10 cellular contexts compared by ENCODE assay signal in genomic region chr14:68364823-68365222, GRCh38.
DNase-seq lines count a peak whose midpoint lies in the region; ATAC-seq, FAIRE-seq and TF ChIP-seq lines count a peak whose summit lies in the region.
"Had no signal": no experiment of that assay in that cellular context is flagged by ENCODE, and none has a peak within 500 bp of the region (broad histone marks: within the 10 kb centered on the region; RNA-seq: fewer than 3 reads in every experiment).

No MANE protein-coding gene starts in this region.

- H3K4me3 ChIP-seq in BLaER1 (no peak overlapping the region), SJCRH30 (no peak overlapping the region), pancreas (no peak overlapping the region)

- H4K20me1 ChIP-seq in BLaER1, result no peaks in the 10 kb centered on the region

- peaks cover 20% of the 10 kb centered on the region for H3K4me1 Mint-ChIP-seq in glutamatergic neuron (ENCODE audit: low read depth, unreplicated experiment)
- H3K4me1 Mint-ChIP-seq in activated CD4-positive, alpha-beta T cell treated with anti-CD3 and anti-CD28 coated beads, Interleukin-2, amount 10 ng/mL, durations not matched to agents 24 days and 14 days, result peaks cover 25% of the 10 kb centered on the region

- H3K27ac ChIP-seq in BLaER1 (peak overlapping the region; percentile 80), SJCRH30 (peak overlapping the region; percentile 47), pancreas (peak overlapping the region; percentile 7 to 61 (median 48))

- H3K36me3 Mint-ChIP-seq in glutamatergic neuron (ENCODE audit: unreplicated experiment), result no peaks in the 10 kb centered on the region
- H3K36me3 Mint-ChIP-seq in activated CD4-positive, alpha-beta T cell treated with anti-CD3 and anti-CD28 coated beads, Interleukin-2, amount 10 ng/mL, durations not matched to agents 24 days and 14 days (ENCODE audit: low read depth), result no peaks in the 10 kb centered on the region
- H3K36me3 Mint-ChIP-seq: activated CD4-positive, alpha-beta memory T cell treated with anti-CD3 and anti-CD28 coated beads for 36 hours had no signal

- DNase-seq in SJCRH30 (peak; percentile 25 to 26), glutamatergic neuron (no peak), pancreas (no peak), T-helper 1 cell (no peak), AG08395 (ENCODE audit: low spot score) (no peak)
- DNase-seq in activated CD4-positive, alpha-beta T cell treated with anti-CD3 and anti-CD28 coated beads, Interleukin-2, amount 10 ng/mL, durations not matched to agents 24 days and 14 days, result no peak
- DNase-seq: activated CD4-positive, alpha-beta memory T cell treated with anti-CD3 and anti-CD28 coated beads for 36 hours; KG1 had no signal

- TF ChIP-seq CTCF in glutamatergic neuron (IDR thresholded peaks at IDR 0.05; ENCODE audit: partially characterized antibody, unreplicated experiment), result no peak
- TF ChIP-seq CTCF in pancreas (IDR thresholded peaks at IDR 0.05), result no peak

- intact Hi-C loops in pancreas (cut with DNase I), result no loop called here
- intact Hi-C loops in activated CD4-positive, alpha-beta T cell treated with anti-CD3 and anti-CD28 coated beads, Interleukin-2, amount 10 ng/mL, durations not matched to agents 24 days and 14 days (cut with micrococcal nuclease), result loop anchor here (5.0 kb wide), 1 partner anchor 417 kb away; no protein-coding TSS in a partner anchor

- H3K9me3 Mint-ChIP-seq in glutamatergic neuron (ENCODE audit: unreplicated experiment), result peaks cover 4% of the 10 kb centered on the region
- H3K9me3 Mint-ChIP-seq in activated CD4-positive, alpha-beta T cell treated with anti-CD3 and anti-CD28 coated beads, Interleukin-2, amount 10 ng/mL, durations not matched to agents 24 days and 14 days, result no peaks in the 10 kb centered on the region
- H3K9me3 Mint-ChIP-seq: activated CD4-positive, alpha-beta memory T cell treated with anti-CD3 and anti-CD28 coated beads for 36 hours had no signal

- H3K9ac ChIP-seq in BLaER1, result peak overlapping the region; percentile 26; the same call in 1 of the 2 replicates

- no peaks in the 10 kb centered on the region for H3K27me3 ChIP-seq in BLaER1
- H3K27me3 ChIP-seq in SJCRH30, result no peaks in the 10 kb centered on the region
- H3K27me3 ChIP-seq in pancreas, result no peaks in the 10 kb centered on the region

- ATAC-seq in pancreas (peak in 1 of 4 donors; percentile 32), HG03457 (IDR thresholded peaks at IDR 0.05; ENCODE audit: unreplicated experiment) (no peak)

- H3K4me2 ChIP-seq in BLaER1, result peak overlapping the region; percentile 46

- H3K4me1 ChIP-seq in BLaER1 (peaks cover 89% of the 10 kb centered on the region), SJCRH30 (peaks cover 36% of the 10 kb centered on the region), pancreas (peaks cover 10 to 33% (median 20%) of the 10 kb centered on the region in 3 donors)

- H3K4me3 Mint-ChIP-seq in glutamatergic neuron (ENCODE audit: unreplicated experiment), result peak overlapping the region; percentile 78
- H3K4me3 Mint-ChIP-seq in activated CD4-positive, alpha-beta T cell treated with anti-CD3 and anti-CD28 coated beads, Interleukin-2, amount 10 ng/mL, durations not matched to agents 24 days and 14 days, result no peak overlapping the region
- H3K4me3 Mint-ChIP-seq: activated CD4-positive, alpha-beta memory T cell treated with anti-CD3 and anti-CD28 coated beads for 36 hours had no signal

- H3K9me3 ChIP-seq in BLaER1 (peaks cover 11% of the 10 kb centered on the region), SJCRH30 (replicated peaks) (no peaks in the 10 kb centered on the region), pancreas (no peaks in the 10 kb centered on the region)

- peak overlapping the region; percentile 69 for H3K27ac Mint-ChIP-seq in glutamatergic neuron (ENCODE audit: unreplicated experiment)
- no peak overlapping the region for H3K27ac Mint-ChIP-seq in activated CD4-positive, alpha-beta T cell treated with anti-CD3 and anti-CD28 coated beads, Interleukin-2, amount 10 ng/mL, durations not matched to agents 24 days and 14 days
- H3K27ac Mint-ChIP-seq: activated CD4-positive, alpha-beta memory T cell treated with anti-CD3 and anti-CD28 coated beads for 36 hours had no signal

- no peaks in the 10 kb centered on the region for H3K36me3 ChIP-seq in BLaER1
- no peaks in the 10 kb centered on the region for H3K36me3 ChIP-seq in SJCRH30
- H3K36me3 ChIP-seq in pancreas, result no peaks in the 10 kb centered on the region

- H3K27me3 Mint-ChIP-seq in glutamatergic neuron (ENCODE audit: unreplicated experiment), result peaks cover 3% of the 10 kb centered on the region
- no peaks in the 10 kb centered on the region for H3K27me3 Mint-ChIP-seq in activated CD4-positive, alpha-beta T cell treated with anti-CD3 and anti-CD28 coated beads, Interleukin-2, amount 10 ng/mL, durations not matched to agents 24 days and 14 days
- H3K27me3 Mint-ChIP-seq: activated CD4-positive, alpha-beta memory T cell treated with anti-CD3 and anti-CD28 coated beads for 36 hours had no signal

- FAIRE-seq in pancreas (lab: Jason Lieb, UNC), result no peak

- 71 to 72% methylated on average over 7 of the region's 7 CpGs for WGBS in pancreas, 2 donors

Comparison
In these comparisons a context has a peak if more than half of its experiments do, and no peak if none do; other contexts are left out.
1. DNase-seq: peak in SJCRH30 (2 of 2); none in glutamatergic neuron (single experiment), pancreas (0 of 6), activated CD4-positive, alpha-beta T cell treated with anti-CD3 and anti-CD28 coated beads, Interleukin-2, amount 10 ng/mL, durations not matched to agents 24 days and 14 days (single experiment), T-helper 1 cell (0 of 5) and AG08395 (single experiment).
2. Peak in every context shown above with its lines, with median percentiles within 50 percentile points of each other: H3K27ac ChIP-seq.